24 cellular contexts compared by ENCODE assay signal in genomic region chr12:59715434-59715833, GRCh38.
DNase-seq lines count a peak whose midpoint lies in the region; ATAC-seq and TF ChIP-seq lines count a peak whose summit lies in the region.
"Had no signal": no experiment of that assay in that cellular context is flagged by ENCODE, and none has a peak within 500 bp of the region (broad histone marks: within the 10 kb centered on the region; RNA-seq: fewer than 3 reads in every experiment).

No MANE protein-coding gene starts in this region.

- H3K4me3 Mint-ChIP-seq in progenitor cell of endocrine pancreas (ENCODE audit: low read depth), result no peak overlapping the region
- H3K4me3 Mint-ChIP-seq: CD14-positive monocyte; CD4-positive, alpha-beta T cell; CD8-positive, alpha-beta memory T cell; GM23338; H9 had no signal

- H3K27ac ChIP-seq in right atrium auricular region (no peak overlapping the region), right lobe of liver (peak overlapping the region in 2 of 3 donors; percentile 1 to 77), upper lobe of right lung (no peak overlapping the region)
- H3K27ac ChIP-seq: A549; BLaER1 treated with 17β-estradiol and CSF1 and Interleukin-3, amounts not matched to agents 10 nM and 100 nM had no signal

- DNase-seq in Right ventricle myocardium superior (no peak), right atrium auricular region (ENCODE audit: low spot score) (no peak), left lobe of liver (ENCODE audit: low spot score) (peak; percentile 67), right lobe of liver (peak in 2 of 3 donors; percentile 59 to 70), progenitor cell of endocrine pancreas (ENCODE audit: low spot score, unreplicated experiment) (no peak), upper lobe of right lung (no peak)
- DNase-seq: 8988T; ACHN; AML-193; BE2C; CD4-positive, alpha-beta T cell; CD8-positive, alpha-beta memory T cell; DMS 273 treated with DMSO at 0.1 percent for 48 hours; DMS79; EL; GDM1; H9 had no signal

- H3K9me3 Mint-ChIP-seq in progenitor cell of endocrine pancreas (ENCODE audit: low read depth), result peaks cover 5% of the 10 kb centered on the region
- H3K9me3 Mint-ChIP-seq: CD4-positive, alpha-beta T cell; CD8-positive, alpha-beta memory T cell; GM23338; H9 had no signal

- H3K27me3 ChIP-seq in right atrium auricular region (no peaks in the 10 kb centered on the region), right lobe of liver (no peaks in the 10 kb centered on the region), upper lobe of right lung (no peaks in the 10 kb centered on the region)
- H3K27me3 ChIP-seq: BE2C; BLaER1 treated with 17β-estradiol and CSF1 and Interleukin-3, amounts not matched to agents 10 nM and 100 nM had no signal

- peaks cover 28% of the 10 kb centered on the region for H3K4me1 Mint-ChIP-seq in progenitor cell of endocrine pancreas (ENCODE audit: low read depth)
- H3K4me1 Mint-ChIP-seq: CD14-positive monocyte, GM23338, H9 had no signal

- H3K4me3 ChIP-seq in right atrium auricular region (no peak overlapping the region), right lobe of liver (no peak overlapping the region), upper lobe of right lung (no peak overlapping the region)
- H3K4me3 ChIP-seq: A549; BLaER1 treated with 17β-estradiol and CSF1 and Interleukin-3, amounts not matched to agents 10 nM and 100 nM; GM12878; GM23338 had no signal

- H3K27me3 Mint-ChIP-seq in progenitor cell of endocrine pancreas, result no peaks in the 10 kb centered on the region
- H3K27me3 Mint-ChIP-seq: CD4-positive, alpha-beta T cell; CD8-positive, alpha-beta memory T cell had no signal

- H3K9me3 ChIP-seq in right atrium auricular region (no peaks in the 10 kb centered on the region), right lobe of liver (no peaks in the 10 kb centered on the region), upper lobe of right lung (no peaks in the 10 kb centered on the region)
- H3K9me3 ChIP-seq: BE2C; BLaER1 treated with 17β-estradiol and CSF1 and Interleukin-3, amounts not matched to agents 10 nM and 100 nM had no signal

- TF ChIP-seq POLR2A in right lobe of liver (IDR thresholded peaks at IDR 0.05), result no peak

- 37% methylated on average over 2 of the region's 2 CpGs for WGBS in right lobe of liver (ENCODE audit: insufficient coverage, low coverage, low lambda C conversion rate, missing lambda C conversion rate)

- H3K36me3 ChIP-seq in right atrium auricular region (no peaks in the 10 kb centered on the region), right lobe of liver (no peaks in the 10 kb centered on the region), upper lobe of right lung (no peaks in the 10 kb centered on the region)
- H3K36me3 ChIP-seq: BE2C had no signal

- no peaks in the 10 kb centered on the region for H3K36me3 Mint-ChIP-seq in progenitor cell of endocrine pancreas (ENCODE audit: insufficient read depth)

- H3K4me1 ChIP-seq in right atrium auricular region (peaks cover 0 to 7% of the 10 kb centered on the region in 2 donors), right lobe of liver (peaks cover 0 to 52% (median 14%) of the 10 kb centered on the region in 4 donors), upper lobe of right lung (no peaks in the 10 kb centered on the region)
- H3K4me1 ChIP-seq: A549; BE2C; BLaER1 treated with 17β-estradiol and CSF1 and Interleukin-3, amounts not matched to agents 10 nM and 100 nM had no signal

- peak overlapping the region; percentile 82 for H3K27ac Mint-ChIP-seq in progenitor cell of endocrine pancreas
- H3K27ac Mint-ChIP-seq: CD14-positive monocyte; CD4-positive, alpha-beta T cell; CD8-positive, alpha-beta memory T cell; H9 had no signal

- TF ChIP-seq CTCF in right atrium auricular region (IDR thresholded peaks at IDR 0.05), result no peak
- no peak for TF ChIP-seq CTCF in right lobe of liver (IDR thresholded peaks at IDR 0.05)
- TF ChIP-seq CTCF in progenitor cell of endocrine pancreas (IDR thresholded peaks at IDR 0.05; ENCODE audit: unreplicated experiment), result no peak
- no peak for TF ChIP-seq CTCF in upper lobe of right lung (IDR thresholded peaks at IDR 0.05)

- intact Hi-C loops in Right ventricle myocardium superior (cut with DNase I), result no loop called here
- intact Hi-C loops in right lobe of liver (cut with DNase I), result no loop called here
- intact Hi-C loops in upper lobe of right lung (cut with DNase I), result no loop called here

- peak; percentile 47 for ATAC-seq in Right ventricle myocardium superior (ENCODE audit: poor library complexity)
- ATAC-seq in left lobe of liver, result peak; percentile 93
- ATAC-seq in right lobe of liver, result peak; percentile 83 to 96 (median 96)
- ATAC-seq in GM21786 (IDR thresholded peaks at IDR 0.05; ENCODE audit: unreplicated experiment), result no peak
- no peak for ATAC-seq in upper lobe of right lung
- ATAC-seq: A549, GM12878, GM23338, HCT116 had no signal

Comparison
In these comparisons a context has a peak if more than half of its experiments do, and no peak if none do; other contexts are left out.
1. ATAC-seq: peak in Right ventricle myocardium superior (single experiment), left lobe of liver (single experiment) and right lobe of liver (4 of 4); none in GM21786 (single experiment) and upper lobe of right lung (single experiment).
2. DNase-seq: peak in left lobe of liver (single experiment) and right lobe of liver (2 of 3); none in Right ventricle myocardium superior (single experiment), right atrium auricular region (single experiment), progenitor cell of endocrine pancreas (single experiment) and upper lobe of right lung (single experiment).
3. H3K27ac ChIP-seq: peak in right lobe of liver (2 of 3); none in right atrium auricular region (0 of 2) and upper lobe of right lung (single experiment).